10 cellular contexts compared by ENCODE assay signal in the genomic region with DNA sequence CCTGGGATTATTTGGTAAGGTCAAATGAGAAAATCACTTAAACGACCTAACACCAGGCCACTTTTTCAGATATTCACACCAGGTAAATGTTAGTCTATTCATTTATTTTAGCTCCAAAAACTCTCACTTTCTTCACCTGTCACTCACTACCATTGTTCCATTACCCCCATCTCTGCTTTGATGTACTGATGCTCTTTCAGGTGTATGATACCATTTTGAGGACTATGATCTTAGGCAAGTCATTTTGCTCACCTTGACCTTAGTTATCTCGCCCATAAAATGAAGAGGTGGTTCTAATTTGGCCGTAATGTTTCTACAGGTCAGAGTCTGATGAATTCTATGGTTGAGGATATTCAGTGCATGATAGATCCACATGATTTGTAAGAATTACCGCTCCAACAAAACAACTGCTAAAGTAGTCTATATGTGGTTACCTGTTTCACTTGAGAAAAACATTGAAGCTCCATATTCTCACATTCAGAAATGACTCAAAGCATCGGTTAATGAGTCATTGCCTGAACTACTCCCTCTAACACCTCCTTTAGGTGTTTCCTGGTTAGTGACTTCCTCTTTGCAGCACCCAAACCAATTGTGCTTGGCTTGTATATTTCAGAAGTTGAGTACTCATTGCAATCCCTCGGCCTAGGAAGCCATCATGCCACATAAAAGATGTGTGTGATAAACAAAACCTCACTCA. TPM values are rescaled to one million over a fixed set of nuclear protein-coding genes. Genes with fewer than 3 reads are reported as not detected.
DNase-seq lines count a peak whose midpoint lies in the region; ATAC-seq, FAIRE-seq and TF ChIP-seq lines count a peak whose summit lies in the region.
"Had no signal": no experiment of that assay in that cellular context is flagged by ENCODE, and none has a peak within 500 bp of the region (broad histone marks: within the 10 kb centered on the region; RNA-seq: fewer than 3 reads in every experiment).

No MANE protein-coding gene starts in this region.

- H3K27ac Mint-ChIP-seq in stimulated activated memory B cell treated with anti-CD40 and anti-IgM and Interleukin-4, amounts not matched to agents 10 μg/mL and 1 μg/mL and 100 μg/mL, for 72 hours: peak overlapping the region; percentile 83

- peak in 1 of 2 donors; percentile 21 for TF ChIP-seq POLR2A in Peyer's patch (IDR thresholded peaks at IDR 0.05)
- no peak for TF ChIP-seq POLR2A in K562 (conservative IDR thresholded peaks at IDR 0.05)

- no peaks in the 10 kb centered on the region for H3K27me3 Mint-ChIP-seq in stimulated activated memory B cell treated with anti-CD40 and anti-IgM and Interleukin-4, amounts not matched to agents 10 μg/mL and 1 μg/mL and 100 μg/mL, for 72 hours

- no peak for TF ChIP-seq EP300 in K562 (IDR thresholded peaks at IDR 0.05; ENCODE audit: low read length)

- 0% methylated on average over 6 of the region's 6 CpGs for WGBS in K562 (ENCODE audit: insufficient coverage, low coverage, missing lambda C conversion rate)

- no peak for TF ChIP-seq RAD21 in K562 (CRISPR knock-in tag; conservative IDR thresholded peaks at IDR 0.05 in 1 of 2, IDR thresholded peaks at IDR 0.05 in 1 of 2)

- intact Hi-C loops in K562 (cut with micrococcal nuclease): no loop called here

- no peaks in the 10 kb centered on the region for H4K20me1 ChIP-seq in K562 (replicated peaks; ENCODE audit: control insufficient read depth, insufficient read depth, low read length)

- BruUV-seq in K562 (replicated peaks; lab: Mats Ljungman, UMichigan): no TSS peak

- TF ChIP-seq CTCF in Peyer's patch (IDR thresholded peaks at IDR 0.05): peak in 3 of 6 experiments; percentile 13 to 22 (median 21)
- no peak for TF ChIP-seq CTCF in K562 (IDR thresholded peaks at IDR 0.05 in 2 of 3, conservative IDR thresholded peaks at IDR 0.05 in 1 of 3; ENCODE audit: insufficient read depth in 2 of 3, low read depth in 1 of 3, low read length in 3 of 3)

- no peaks in the 10 kb centered on the region for H3K79me2 ChIP-seq in K562 (ENCODE audit: control insufficient read depth, insufficient read depth, low read length)

- peak overlapping the region; percentile 36 for H3K4me3 Mint-ChIP-seq in stimulated activated memory B cell treated with anti-CD40 and anti-IgM and Interleukin-4, amounts not matched to agents 10 μg/mL and 1 μg/mL and 100 μg/mL, for 72 hours

- no peaks in the 10 kb centered on the region for H3K9me1 ChIP-seq in K562 (ENCODE audit: control insufficient read depth, insufficient read depth, low read length)

- no peak for FAIRE-seq in K562 (lab: Jason Lieb, UNC)
- FAIRE-seq: islet of Langerhans had no signal

- CTCF ChIA-PET in K562 (lab: Yijun Ruan, JAX; ENCODE audit: low intra/inter-chr PET ratio): no interaction called here

- H3K4me3 ChIP-seq in Peyer's patch (no peak overlapping the region), K562 (no peak overlapping the region)
- H3K4me3 ChIP-seq: PC-9 had no signal

- H2AFZ ChIP-seq in K562 (ENCODE audit: low read depth, low read length): no peak overlapping the region
- H2AFZ ChIP-seq: PC-9 had no signal

- H3K9me3 ChIP-seq in Peyer's patch: no peaks in the 10 kb centered on the region
- H3K9me3 ChIP-seq in K562 (replicated peaks; ENCODE audit: control insufficient read depth, insufficient read depth, low read depth, low read length): no peaks in the 10 kb centered on the region

- no peaks in the 10 kb centered on the region for H3K36me3 ChIP-seq in Peyer's patch
- no peaks in the 10 kb centered on the region for H3K36me3 ChIP-seq in K562 (ENCODE audit: control insufficient read depth, insufficient read depth, low read length)

- H3K4me1 Mint-ChIP-seq in stimulated activated memory B cell treated with anti-CD40 and anti-IgM and Interleukin-4, amounts not matched to agents 10 μg/mL and 1 μg/mL and 100 μg/mL, for 72 hours: peaks cover 17% of the 10 kb centered on the region

- H3K27me3 ChIP-seq in Peyer's patch (no peaks in the 10 kb centered on the region), K562 (ENCODE audit: control insufficient read depth in 2 of 2, insufficient read depth in 2 of 2, low read length in 2 of 2) (no peaks in the 10 kb centered on the region)

- H3K9me3 Mint-ChIP-seq in stimulated activated memory B cell treated with anti-CD40 and anti-IgM and Interleukin-4, amounts not matched to agents 10 μg/mL and 1 μg/mL and 100 μg/mL, for 72 hours: peaks cover 8% of the 10 kb centered on the region

- no peak overlapping the region for H3K4me2 ChIP-seq in K562 (ENCODE audit: insufficient read depth, low read length)
- H3K4me2 ChIP-seq: PC-9 had no signal

- H3K9ac ChIP-seq in K562 (ENCODE audit: insufficient read depth in 1 of 2, low read depth in 2 of 2, low read length in 2 of 2): no peak overlapping the region

- peaks cover 0 to 5% (median 0%) of the 10 kb centered on the region in 4 donors for H3K4me1 ChIP-seq in Peyer's patch
- no peaks in the 10 kb centered on the region for H3K4me1 ChIP-seq in K562 (replicated peaks in 1 of 2; ENCODE audit: control insufficient read depth in 2 of 2, insufficient read depth in 2 of 2, low read length in 2 of 2)

- DNase-seq in Peyer's patch: peak in 2 of 3 donors; percentile 35 to 56
- no peak for DNase-seq in K562 (ENCODE audit: extremely low read depth in 1 of 4, low spot score in 3 of 4)
- DNase-seq in T1000 (lab: John Stamatoyannopoulos, UW): no peak
- no peak for DNase-seq in GM03348 (ENCODE audit: low spot score)
- DNase-seq in Ammon's horn (ENCODE audit: low spot score): no peak

- POLR2A ChIA-PET in K562 (lab: Yijun Ruan, JAX): no interaction called here

- ATAC-seq in GM18870 (IDR thresholded peaks at IDR 0.05; ENCODE audit: unreplicated experiment) (peak; percentile 99), HG02938 (IDR thresholded peaks at IDR 0.05; ENCODE audit: unreplicated experiment) (peak; percentile 98), K562 (no peak)
- peak; percentile 99 for ATAC-seq in stimulated activated memory B cell treated with anti-CD40 and anti-IgM and Interleukin-4, amounts not matched to agents 10 μg/mL and 1 μg/mL and 100 μg/mL, for 72 hours

- in situ Hi-C loops in K562 (cut with MboI): no loop called here

- no peaks in the 10 kb centered on the region for H3K36me3 Mint-ChIP-seq in stimulated activated memory B cell treated with anti-CD40 and anti-IgM and Interleukin-4, amounts not matched to agents 10 μg/mL and 1 μg/mL and 100 μg/mL, for 72 hours

- H3K27ac ChIP-seq in Peyer's patch (peak overlapping the region; percentile 49 to 74 (median 58)), K562 (ENCODE audit: extremely low read depth, low read depth, low read length) (no peak overlapping the region)
- H3K27ac ChIP-seq: PC-9 had no signal

TF ChIP-seq in K562, 482 proteins besides CTCF, POLR2A, EP300 and RAD21 (continues in another document):
- TF ChIP-seq FOSL1 (tag; conservative IDR thresholded peaks at IDR 0.05) (0 out of 2 replicates have a peak, but pooled peaks have one; percentile 21), ETV1 (tag; conservative IDR thresholded peaks at IDR 0.05; ENCODE audit: low read depth) (no peak)

RNA-seq across cellular contexts. Expression of gene DTHD1, which starts 4.5 kb away (rescaled TPM):
- 1 to 10 TPM in 3 of 4 donors, under 1 TPM in 1; 0.47 to 3.3 (median 1.3) TPM for total RNA-seq in Peyer's patch
- total RNA-seq in K562 (2011; cell fraction: chromatin; rRNA removed; ENCODE audit: low replicate concordance): not detected in 2 replicates
- not detected in 2 replicates for total RNA-seq in K562 (2011; cell fraction: nucleolus; rRNA removed)
- total RNA-seq in K562 (2011; cell fraction: nucleoplasm; rRNA removed): not detected in 2 replicates
- total RNA-seq in K562 (2014; rRNA removed): not detected in 2 replicates
- total RNA-seq in K562 (2014; rRNA removed; fragmentation: Illumina TruSeq; extraction: Trizol): not detected in 2 replicates
- total RNA-seq in K562 (2015; rRNA removed; fragmentation: Illumina TruSeq; extraction: Trizol): not detected in 2 replicates
- not detected in 2 replicates for total RNA-seq in K562 (2021)
- not detected in 2 replicates for polyA plus RNA-seq in K562 (2011; rRNA removed)
- not detected in 2 replicates for polyA plus RNA-seq in K562 (2011; cell fraction: cytosol; rRNA removed)
- not detected in 2 replicates for polyA plus RNA-seq in K562 (2011; cell fraction: nucleus; rRNA removed)
- polyA plus RNA-seq in K562 (2012): not detected in 2 replicates
- not detected in 2 replicates for polyA plus RNA-seq in K562 (2014; fragmentation: Illumina TruSeq; extraction: Trizol)
- not detected for polyA plus RNA-seq in K562 (2014; fragmentation: Nextera tagmentation; extraction: Ambion mirVana)
- polyA plus RNA-seq in K562 (2014; rRNA removed): not detected in 2 replicates
- not detected in 2 replicates for polyA minus RNA-seq in K562 (2011; rRNA and poly(A)+ RNA removed)
- not detected in 2 replicates for polyA minus RNA-seq in K562 (2011; cell fraction: cytosol; rRNA and poly(A)+ RNA removed)
- not detected in 2 replicates for polyA minus RNA-seq in K562 (2011; cell fraction: nucleus; rRNA and poly(A)+ RNA removed)
- total RNA-seq: PC-9 had no signal

RNA-seq across cellular contexts. Expression of gene ARAP2, which starts 41.6 kb away (rescaled TPM):
- total RNA-seq in Peyer's patch (100 to 1,000 TPM in 1 of 4 donors, 10 to 100 TPM in 3; 66.8 to 115 (median 81.9) TPM), K562 (2014; rRNA removed) (not detected in 2 replicates), K562 (2014; rRNA removed; fragmentation: Illumina TruSeq; extraction: Trizol) (0.03 and 0.11 TPM in 2 replicates), K562 (2015; rRNA removed; fragmentation: Illumina TruSeq; extraction: Trizol) (0.04 and 0.26 TPM in 2 replicates), K562 (2021) (0.18 and 0.22 TPM in 2 replicates)
- total RNA-seq in K562 (2011; cell fraction: chromatin; rRNA removed; ENCODE audit: low replicate concordance): 0.12 and 1.1 TPM in 2 replicates
- total RNA-seq in K562 (2011; cell fraction: nucleolus; rRNA removed): 0.50 TPM in 1 of 2 replicates, not detected in the other
- total RNA-seq in K562 (2011; cell fraction: nucleoplasm; rRNA removed): 0.07 and 0.15 TPM in 2 replicates
- polyA plus RNA-seq in K562 (2011; rRNA removed) (0.03 and 0.35 TPM in 2 replicates), K562 (2014; fragmentation: Illumina TruSeq; extraction: Trizol) (0.03 and 0.07 TPM in 2 replicates), K562 (2014; fragmentation: Nextera tagmentation; extraction: Ambion mirVana) (not detected), K562 (2014; rRNA removed) (0.07 TPM in 1 of 2 replicates, not detected in the other)
- polyA plus RNA-seq in K562 (2011; cell fraction: cytosol; rRNA removed): not detected in 2 replicates
- 0.18 TPM in 1 of 2 replicates, not detected in the other for polyA plus RNA-seq in K562 (2011; cell fraction: nucleus; rRNA removed)
- polyA plus RNA-seq in K562 (2012): 0.01 and 0.24 TPM in 2 replicates
- polyA minus RNA-seq in K562 (2011; rRNA and poly(A)+ RNA removed): 0.18 TPM in 1 of 2 replicates, not detected in the other
- polyA minus RNA-seq in K562 (2011; cell fraction: cytosol; rRNA and poly(A)+ RNA removed): 0.38 TPM in 1 of 2 replicates, not detected in the other
- 0.11 and 0.13 TPM in 2 replicates for polyA minus RNA-seq in K562 (2011; cell fraction: nucleus; rRNA and poly(A)+ RNA removed)

Comparison
In these comparisons a context has a peak if more than half of its experiments do, and no peak if none do; other contexts are left out.
1. DNase-seq: peak in Peyer's patch (2 of 3); none in K562 (0 of 4), T1000 (single experiment), GM03348 (single experiment) and Ammon's horn (single experiment).
2. RNA of gene ARAP2, which starts 41.6 kb away (total RNA-seq): 66.8 to 115 TPM in Peyer's patch; 0.03 to 1.1 TPM in K562; every median in the first group is over 10 times any median in the second.